30 cellular contexts compared by ENCODE assay signal in genomic region chr7:137590071-137590470, GRCh38.
A peak's percentile ranks its signal among the peaks of the same experiment; 100 is the strongest.
DNase-seq lines count a peak whose midpoint lies in the region; ATAC-seq and TF ChIP-seq lines count a peak whose summit lies in the region.
"Had no signal": no experiment of that assay in that cellular context is flagged by ENCODE, and none has a peak within 500 bp of the region (broad histone marks: within the 10 kb centered on the region; RNA-seq: fewer than 3 reads in every experiment).

No MANE protein-coding gene starts in this region.

- H3K36me3 ChIP-seq in cardiac muscle cell, result no peaks in the 10 kb centered on the region
- no peaks in the 10 kb centered on the region for H3K36me3 ChIP-seq in naive thymus-derived CD4-positive, alpha-beta T cell (ENCODE audit: control insufficient read depth in 2 of 3, insufficient read depth in 3 of 3, low read length in 3 of 3)
- H3K36me3 ChIP-seq: esophagus muscularis mucosa, tibial nerve had no signal

- CTCF ChIA-PET in naive thymus-derived CD4-positive, alpha-beta T cell (lab: Charles Lee), result no interaction called here

- TF ChIP-seq CTCF in cardiac muscle cell (IDR thresholded peaks at IDR 0.05; ENCODE audit: low read depth, low read length) (no peak), fibroblast of villous mesenchyme (IDR thresholded peaks at IDR 0.05; ENCODE audit: insufficient read depth, low read depth, low read length) (no peak), neural crest cell (conservative IDR thresholded peaks at IDR 0.05) (no peak)

- H3K36me3 Mint-ChIP-seq in neural crest cell (ENCODE audit: low read depth), result no peaks in the 10 kb centered on the region
- no peaks in the 10 kb centered on the region for H3K36me3 Mint-ChIP-seq in naive thymus-derived CD4-positive, alpha-beta T cell

- H3K4me3 ChIP-seq in cardiac muscle cell (no peak overlapping the region), fibroblast of villous mesenchyme (ENCODE audit: low read depth, low read length) (no peak overlapping the region)
- H3K4me3 ChIP-seq in naive thymus-derived CD4-positive, alpha-beta T cell (ENCODE audit: low read length), result no peak overlapping the region
- H3K4me3 ChIP-seq: esophagus muscularis mucosa, lung, tibial nerve had no signal

- peaks cover 30% of the 10 kb centered on the region for H3K4me1 ChIP-seq in cardiac muscle cell (ENCODE audit: low read depth)
- no peaks in the 10 kb centered on the region for H3K4me1 ChIP-seq in naive thymus-derived CD4-positive, alpha-beta T cell (ENCODE audit: control insufficient read depth in 2 of 2, insufficient read depth in 2 of 2, low read length in 2 of 2)

- no peaks in the 10 kb centered on the region for H3K27me3 Mint-ChIP-seq in neural crest cell (ENCODE audit: low read depth)
- H3K27me3 Mint-ChIP-seq in naive thymus-derived CD4-positive, alpha-beta T cell, result peaks cover 0 to 22% (median 5%) of the 10 kb centered on the region in 5 donors

- H3K9me3 ChIP-seq in cardiac muscle cell (ENCODE audit: low read depth), result no peaks in the 10 kb centered on the region
- H3K9me3 ChIP-seq in naive thymus-derived CD4-positive, alpha-beta T cell (ENCODE audit: control insufficient read depth in 2 of 3, low read length in 3 of 3), result no peaks in the 10 kb centered on the region
- H3K9me3 ChIP-seq: esophagus muscularis mucosa, SK-N-SH, tibial nerve had no signal

- POLR2A ChIA-PET in naive thymus-derived CD4-positive, alpha-beta T cell (lab: Charles Lee), result no interaction called here

- peak overlapping the region; percentile 86 for H3K27ac Mint-ChIP-seq in neural crest cell (ENCODE audit: unreplicated experiment)
- H3K27ac Mint-ChIP-seq in naive thymus-derived CD4-positive, alpha-beta T cell, result no peak overlapping the region
- H3K27ac Mint-ChIP-seq: T-helper 1 cell treated with Interleukin-12 subunit alpha and Interleukin-12 subunit beta and Interleukin-4 antibody, amounts not matched to agents 30 μg/mL and 1 μg/mL, for 36 hours had no signal

- peaks cover 11% of the 10 kb centered on the region for H3K4me1 Mint-ChIP-seq in neural crest cell
- no peaks in the 10 kb centered on the region for H3K4me1 Mint-ChIP-seq in naive thymus-derived CD4-positive, alpha-beta T cell
- H3K4me1 Mint-ChIP-seq: central memory CD8-positive, alpha-beta T cell had no signal

- intact Hi-C loops in Right ventricle myocardium inferior (cut with DNase I), result loop anchor here (5.0 kb wide), 2 partner anchors 1183 to 1788 kb away; no protein-coding TSS in a partner anchor
- intact Hi-C loops in naive thymus-derived CD4-positive, alpha-beta T cell (cut with micrococcal nuclease), result no loop called here

- no peak for ATAC-seq in Right ventricle myocardium inferior
- ATAC-seq in GM21576 (IDR thresholded peaks at IDR 0.05; ENCODE audit: unreplicated experiment), result no peak
- no peak for ATAC-seq in naive thymus-derived CD4-positive, alpha-beta T cell
- ATAC-seq: activated CD4-positive, CD25-positive, alpha-beta regulatory T cell treated with anti-CD3 and anti-CD28 coated beads, Interleukin-2, amount 50 U/mL, for 24 hours; sciatic nerve had no signal

- H3K27me3 ChIP-seq in cardiac muscle cell, result no peaks in the 10 kb centered on the region
- no peaks in the 10 kb centered on the region for H3K27me3 ChIP-seq in naive thymus-derived CD4-positive, alpha-beta T cell (ENCODE audit: control insufficient read depth in 2 of 2, insufficient read depth in 2 of 2, low read length in 2 of 2)
- H3K27me3 ChIP-seq: esophagus muscularis mucosa, tibial nerve had no signal

- peak overlapping the region; percentile 82 for H3K27ac ChIP-seq in cardiac muscle cell
- H3K27ac ChIP-seq in naive thymus-derived CD4-positive, alpha-beta T cell (ENCODE audit: low read depth, low read length), result no peak overlapping the region
- H3K27ac ChIP-seq: 22Rv1, C4-2B, esophagus muscularis mucosa, tibial nerve had no signal

- peak overlapping the region; percentile 8 for H3K4me3 Mint-ChIP-seq in neural crest cell
- H3K4me3 Mint-ChIP-seq in naive thymus-derived CD4-positive, alpha-beta T cell, result no peak overlapping the region
- H3K4me3 Mint-ChIP-seq: central memory CD8-positive, alpha-beta T cell; T-helper 1 cell treated with Interleukin-12 subunit alpha and Interleukin-12 subunit beta and Interleukin-4 antibody, amounts not matched to agents 30 μg/mL and 1 μg/mL, for 36 hours had no signal

- DNase-seq in cardiac muscle cell (ENCODE audit: low read depth in 1 of 2, low spot score in 1 of 2), result no peak
- no peak for DNase-seq in Right ventricle myocardium inferior (ENCODE audit: missing footprints)
- DNase-seq in fibroblast of villous mesenchyme (ENCODE audit: low read depth), result peak; percentile 3
- no peak for DNase-seq in neural crest cell (ENCODE audit: low read depth, low spot score)
- no peak for DNase-seq in NCI-H1694 treated with DMSO at 0.1 percent for 48 hours (lab: John Stamatoyannopoulos, UW)
- no peak for DNase-seq in naive thymus-derived CD4-positive, alpha-beta T cell
- DNase-seq in DMS153 (lab: John Stamatoyannopoulos, UW), result no peak
- DNase-seq: activated CD4-positive, alpha-beta T cell treated with anti-CD3 and anti-CD28 coated beads, Interleukin-2, amount 50 U/mL, for 4 hours; activated naive CD4-positive, alpha-beta T cell treated with Interleukin-2 at 50 U/mL for 16 hours; activated T-cell treated with anti-CD3 and anti-CD28 coated beads, Interleukin-2, amount 50 U/mL, for 48 hours; Calu3; DND-41; foreskin melanocyte; NCI-H1105; NCI-H187 treated with DMSO at 0.1 percent for 48 hours; NCI-H2171 treated with DMSO at 0.1 percent for 48 hours; NCI-H510A treated with DMSO at 0.1 percent for 48 hours; SK-N-SH; stimulated activated CD4-positive, alpha-beta T cell treated with anti-CD3 and anti-CD28 coated beads, Interleukin-15, amount 100 ng/mL, for 24 hours; stimulated activated CD4-positive, alpha-beta T cell treated with anti-CD3 and anti-CD28 coated beads, Interleukin-4, amount 100 ng/mL, for 4 hours had no signal

- H3K9me3 Mint-ChIP-seq in neural crest cell, result no peaks in the 10 kb centered on the region
- H3K9me3 Mint-ChIP-seq in naive thymus-derived CD4-positive, alpha-beta T cell, result no peaks in the 10 kb centered on the region
- H3K9me3 Mint-ChIP-seq: central memory CD8-positive, alpha-beta T cell; T-helper 1 cell treated with Interleukin-12 subunit alpha and Interleukin-12 subunit beta and Interleukin-4 antibody, amounts not matched to agents 30 μg/mL and 1 μg/mL, for 36 hours had no signal
